8 cellular contexts compared by ENCODE assay signal in genomic region chr1:120723358-120723714, GRCh38. TPM values are rescaled to one million over a fixed set of nuclear protein-coding genes. Genes with fewer than 3 reads are reported as not detected.
DNase-seq lines count a peak whose midpoint lies in the region; ATAC-seq and TF ChIP-seq lines count a peak whose summit lies in the region.
"Not testable (repeated sequence)": the region's sequence is repeated elsewhere in the genome, so short reads cannot be mapped to it uniquely, and the experiment has no call there.

No MANE protein-coding gene starts in this region.

- TF ChIP-seq CTCF in CD4-positive, alpha-beta T cell (IDR thresholded peaks at IDR 0.05); nephron (IDR thresholded peaks at IDR 0.05; ENCODE audit: unreplicated experiment in 3 of 3): not testable (repeated sequence)

- H3K27ac Mint-ChIP-seq in CD4-positive, alpha-beta T cell; T-cell; activated T-helper 17 cell treated with anti-CD3 and anti-CD28 coated beads, Interleukin-2, amount 50 U/mL, for 72 hours; effector memory CD8-positive, alpha-beta T cell; nephron: not testable (repeated sequence)

- 0 out of 2 replicates have a peak overlapping the region, but pooled peaks have one; percentile 23 for H3K4me3 ChIP-seq in HUES64 (ENCODE audit: low read length)
- peak overlapping the region in 5 of 7 experiments; percentile 50 to 83 (median 60) for H3K4me3 ChIP-seq in skin epidermis

- not testable (repeated sequence) for DNase-seq in CD4-positive, alpha-beta T cell; left lobe of liver (ENCODE audit: low spot score)
- peak in 1 of 34 experiments; percentile 2 for DNase-seq in T-cell
- DNase-seq in effector memory CD8-positive, alpha-beta T cell, result peak in 1 of 3 experiments; percentile 6

- peak; percentile 44 for ATAC-seq in CD4-positive, alpha-beta T cell (ENCODE audit: poor library complexity)
- ATAC-seq in T-cell (replicated peaks in 1 of 4), result peak in 2 of 4 experiments; percentile 23 to 41
- peak; percentile 11 for ATAC-seq in activated T-helper 17 cell treated with anti-CD3 and anti-CD28 coated beads, Interleukin-2, amount 50 U/mL, for 72 hours (replicated peaks)
- ATAC-seq in effector memory CD8-positive, alpha-beta T cell (replicated peaks), result not testable (repeated sequence)
- ATAC-seq in left lobe of liver, result peak; percentile 80

- not testable (repeated sequence) for H3K27me3 ChIP-seq in CD4-positive, alpha-beta T cell (ENCODE audit: control insufficient read depth, insufficient read depth, low read length); HUES64 (ENCODE audit: insufficient read depth, low read length)

- not testable (repeated sequence) for H3K4me1 Mint-ChIP-seq in CD4-positive, alpha-beta T cell (ENCODE audit: low read depth); T-cell; activated T-helper 17 cell treated with anti-CD3 and anti-CD28 coated beads, Interleukin-2, amount 50 U/mL, for 72 hours; effector memory CD8-positive, alpha-beta T cell (ENCODE audit: low read depth in 2 of 2); nephron

- not testable (repeated sequence) for H3K9me3 ChIP-seq in CD4-positive, alpha-beta T cell (ENCODE audit: control insufficient read depth, low read length); HUES64 (ENCODE audit: insufficient read depth, low read depth, low read length)

- not testable (repeated sequence) for H3K4me1 ChIP-seq in HUES64 (ENCODE audit: insufficient read depth, low read length)

- H3K27me3 Mint-ChIP-seq in CD4-positive, alpha-beta T cell; T-cell; activated T-helper 17 cell treated with anti-CD3 and anti-CD28 coated beads, Interleukin-2, amount 50 U/mL, for 72 hours; effector memory CD8-positive, alpha-beta T cell; nephron (ENCODE audit: low read depth): not testable (repeated sequence)

- 13% methylated on average over 5 of the region's 12 CpGs for WGBS in HUES64

- not testable (repeated sequence) for H3K9ac ChIP-seq in HUES64 (ENCODE audit: low read depth, low read length)

- intact Hi-C loops in CD4-positive, alpha-beta T cell (cut with DNase I, micrococcal nuclease), result not testable (repeated sequence)

- POLR2A ChIA-PET in CD4-positive, alpha-beta T cell (lab: Charles Lee); T-cell (lab: Charles Lee): not testable (repeated sequence)

- not testable (repeated sequence) for H3K36me3 Mint-ChIP-seq in CD4-positive, alpha-beta T cell (ENCODE audit: low read depth); T-cell; activated T-helper 17 cell treated with anti-CD3 and anti-CD28 coated beads, Interleukin-2, amount 50 U/mL, for 72 hours (ENCODE audit: low read depth); effector memory CD8-positive, alpha-beta T cell (ENCODE audit: insufficient read depth); nephron (ENCODE audit: low read depth)

- CTCF ChIA-PET in CD4-positive, alpha-beta T cell (lab: Charles Lee); T-cell (lab: Charles Lee): not testable (repeated sequence)

- H3K36me3 ChIP-seq in HUES64 (ENCODE audit: insufficient read depth, low read length), result not testable (repeated sequence)

- not testable (repeated sequence) for H3K27ac ChIP-seq in CD4-positive, alpha-beta T cell (ENCODE audit: low read depth, low read length); HUES64 (ENCODE audit: low read depth, low read length)
- peak overlapping the region in 2 of 21 experiments; percentile 92 to 95 for H3K27ac ChIP-seq in skin epidermis

- H3K4me3 Mint-ChIP-seq in CD4-positive, alpha-beta T cell; activated T-helper 17 cell treated with anti-CD3 and anti-CD28 coated beads, Interleukin-2, amount 50 U/mL, for 72 hours: not testable (repeated sequence)
- peak overlapping the region in 2 of 3 donors; percentile 55 to 70 for H3K4me3 Mint-ChIP-seq in T-cell
- H3K4me3 Mint-ChIP-seq in effector memory CD8-positive, alpha-beta T cell, result peak overlapping the region; percentile 59 to 63
- H3K4me3 Mint-ChIP-seq in nephron, result peak overlapping the region; percentile 71 to 76 (median 74)

- H3K9me3 Mint-ChIP-seq in CD4-positive, alpha-beta T cell; T-cell; activated T-helper 17 cell treated with anti-CD3 and anti-CD28 coated beads, Interleukin-2, amount 50 U/mL, for 72 hours; effector memory CD8-positive, alpha-beta T cell; nephron: not testable (repeated sequence)

RNA-seq across cellular contexts. Expression of gene NBPF26, which starts 0.4 kb away (rescaled TPM):
- total RNA-seq in CD4-positive, alpha-beta T cell, result 10 to 100 TPM; 25.6 to 26.0 TPM
- polyA plus RNA-seq in HUES64 (2013, experiment 1 of 2), result 3.6 TPM
- polyA plus RNA-seq in HUES64 (2013, experiment 2 of 2), result 5.9 TPM
- total RNA-seq in T-cell, result 10 to 100 TPM; 31.4 to 66.5 (median 41.2) TPM
- total RNA-seq in activated T-helper 17 cell treated with anti-CD3 and anti-CD28 coated beads, Interleukin-2, amount 50 U/mL, for 72 hours, result 10 to 100 TPM; 23.7 to 24.6 TPM
- 13.9 TPM for total RNA-seq in left lobe of liver
